16 cellular contexts compared by ENCODE assay signal in the genomic region with DNA sequence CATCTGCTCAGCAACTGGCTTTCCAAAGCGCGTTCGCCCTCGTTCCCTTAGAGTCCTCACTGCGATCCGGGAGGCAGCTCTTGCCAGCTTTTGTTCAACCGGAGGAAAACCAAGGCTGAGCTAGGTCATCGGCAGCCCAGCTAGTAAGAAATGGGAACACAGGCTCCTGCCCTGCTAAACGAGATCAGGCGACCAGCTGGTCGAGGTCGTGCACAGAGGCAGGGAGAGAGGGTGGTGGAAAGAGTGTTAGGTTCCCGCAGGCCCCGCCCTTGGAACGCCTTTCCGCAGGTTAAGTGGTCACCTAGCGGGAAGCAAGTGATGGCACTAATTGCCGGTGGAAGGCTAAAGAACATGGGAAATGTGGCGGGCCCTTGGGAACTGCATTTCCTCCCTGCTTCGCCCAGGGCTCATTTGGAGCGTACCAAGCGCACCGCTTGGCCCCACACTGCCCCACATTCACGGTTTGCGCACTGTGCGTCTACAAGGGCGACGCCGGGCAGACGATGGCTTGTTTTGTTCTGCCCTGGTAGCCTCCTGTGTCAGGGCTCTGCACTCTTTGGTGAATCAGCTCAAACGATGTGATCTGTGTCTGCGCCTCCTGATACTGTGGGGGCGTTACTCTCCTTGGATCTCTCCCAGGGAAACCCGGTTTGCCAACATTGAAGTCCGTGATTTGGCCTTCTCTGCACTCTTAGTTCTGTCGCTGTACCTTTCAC. TPM values are rescaled to one million over a fixed set of nuclear protein-coding genes. Genes with fewer than 3 reads are reported as not detected.
DNase-seq lines count a peak whose midpoint lies in the region; ATAC-seq, FAIRE-seq and TF ChIP-seq lines count a peak whose summit lies in the region.
"Had no signal": no experiment of that assay in that cellular context is flagged by ENCODE, and none has a peak within 500 bp of the region (broad histone marks: within the 10 kb centered on the region; RNA-seq: fewer than 3 reads in every experiment).

No MANE protein-coding gene starts in this region.

- in situ Hi-C loops in astrocyte of the cerebellum (cut with HindIII; ENCODE audit: low sequenced_read_pairs) = no loop called here

- ATAC-seq in foreskin keratinocyte (peak; percentile 10), omental fat pad (ENCODE audit: low FRiP score) (peak; percentile 26), HG02571 (IDR thresholded peaks at IDR 0.05; ENCODE audit: unreplicated experiment) (no peak), HG03175 (IDR thresholded peaks at IDR 0.05; ENCODE audit: unreplicated experiment) (no peak)
- ATAC-seq: PC-3 had no signal

- no peak overlapping the region for H3K9ac ChIP-seq in kidney (ENCODE audit: low read length in 2 of 2)

- TF ChIP-seq CTCF in astrocyte of the cerebellum (IDR thresholded peaks at IDR 0.05; ENCODE audit: low read depth, low read length, missing control alignments) (no peak), foreskin keratinocyte (conservative IDR thresholded peaks at IDR 0.05) (no peak), omental fat pad (IDR thresholded peaks at IDR 0.05) (no peak), kidney (IDR thresholded peaks at IDR 0.05; ENCODE audit: borderline replicate concordance, extremely low read depth, insufficient read depth) (no peak)

- peak overlapping the region; percentile 4; the same call in 1 of the 2 replicates for H3K4me3 ChIP-seq in H7 (ENCODE audit: insufficient read depth, low read depth, low read length)
- peak overlapping the region; percentile 6 for H3K4me3 ChIP-seq in astrocyte of the cerebellum (ENCODE audit: low read depth, low read length)
- H3K4me3 ChIP-seq in kidney (ENCODE audit: low read length in 2 of 2) = no peak overlapping the region
- H3K4me3 ChIP-seq: ovary had no signal

- H3K27me3 ChIP-seq in H7 (ENCODE audit: control insufficient read depth, insufficient read depth, low read length) (peaks cover 100% of the 10 kb centered on the region), foreskin keratinocyte (peaks cover 4% of the 10 kb centered on the region)
- H3K27me3 ChIP-seq: ovary had no signal

- H3K9me3 ChIP-seq in kidney (ENCODE audit: control insufficient read depth in 1 of 2, low read length in 2 of 2) = no peaks in the 10 kb centered on the region
- H3K9me3 ChIP-seq: ovary had no signal

- H3K36me3 ChIP-seq in H7 (replicated peaks; ENCODE audit: control insufficient read depth, insufficient read depth, low read length) (no peaks in the 10 kb centered on the region), kidney (ENCODE audit: control insufficient read depth in 1 of 2, insufficient read depth in 2 of 2, low read length in 2 of 2) (no peaks in the 10 kb centered on the region)
- H3K36me3 ChIP-seq: ovary had no signal

- H3K4me1 ChIP-seq in foreskin keratinocyte (peaks cover 3% of the 10 kb centered on the region), kidney (ENCODE audit: control insufficient read depth in 1 of 2, insufficient read depth in 1 of 2, low read depth in 1 of 2, low read length in 2 of 2) (peaks cover 7 to 9% of the 10 kb centered on the region in 2 donors)

- DNase-seq in H7 (peak; percentile 73), astrocyte of the cerebellum (ENCODE audit: low read depth) (no peak), foreskin keratinocyte (no peak), omental fat pad (ENCODE audit: low spot score) (no peak), kidney (no peak), NCI-H82 (lab: John Stamatoyannopoulos, UW) (no peak)
- DNase-seq: activated CD8-positive, alpha-beta memory T cell treated with anti-CD3 and anti-CD28 coated beads, Interleukin-2, amount 50 U/mL, for 4 hours; activated naive CD4-positive, alpha-beta T cell treated with anti-CD3 and anti-CD28 coated beads, Interleukin-2, amount 10 ng/mL, durations not matched to agents 7 days and 5 days; central memory CD4-positive, alpha-beta T cell; hippocampal formation; NCI-H1930; PC-3; stimulated activated CD4-positive, alpha-beta T cell treated with anti-CD3 and anti-CD28 coated beads, Interleukin-12 subunit alpha, Interleukin-12 subunit beta, amount 100 ng/mL, for 4 hours had no signal

- H3K27ac ChIP-seq in foreskin keratinocyte (no peak overlapping the region), kidney (ENCODE audit: low read depth in 2 of 2, low read length in 2 of 2) (no peak overlapping the region)
- H3K27ac ChIP-seq: ovary had no signal

- intact Hi-C loops in kidney (cut with DNase I) = no loop called here

- no peak for FAIRE-seq in kidney (lab: Jason Lieb, UNC)

RNA-seq across cellular contexts. Expression of a gene that starts 7.2 kb away (rescaled TPM):
- 0.07 TPM in 1 of 2 replicates, not detected in the other for total RNA-seq in H7 (2014; rRNA removed; shearing (Covaris generic))
- total RNA-seq in foreskin keratinocyte (6.8 and 7.5 TPM in 2 replicates), omental fat pad (1 to 10 TPM; 1.4 to 5.2 (median 3.2) TPM), kidney (4.2 TPM)
- polyA plus RNA-seq in foreskin keratinocyte (3.5 and 4.9 TPM in 2 replicates), kidney (ENCODE audit: insufficient read depth, low read depth, low replicate concordance) (0.75 TPM)

Comparison
In these comparisons a context has a peak if more than half of its experiments do, and no peak if none do; other contexts are left out.
1. H3K4me3 ChIP-seq: peak in H7 (single experiment) and astrocyte of the cerebellum (single experiment); none in kidney (0 of 2).
2. ATAC-seq: peak in foreskin keratinocyte (single experiment) and omental fat pad (single experiment); none in HG02571 (single experiment) and HG03175 (single experiment).